8 cellular contexts compared by ENCODE assay signal in the genomic region with DNA sequence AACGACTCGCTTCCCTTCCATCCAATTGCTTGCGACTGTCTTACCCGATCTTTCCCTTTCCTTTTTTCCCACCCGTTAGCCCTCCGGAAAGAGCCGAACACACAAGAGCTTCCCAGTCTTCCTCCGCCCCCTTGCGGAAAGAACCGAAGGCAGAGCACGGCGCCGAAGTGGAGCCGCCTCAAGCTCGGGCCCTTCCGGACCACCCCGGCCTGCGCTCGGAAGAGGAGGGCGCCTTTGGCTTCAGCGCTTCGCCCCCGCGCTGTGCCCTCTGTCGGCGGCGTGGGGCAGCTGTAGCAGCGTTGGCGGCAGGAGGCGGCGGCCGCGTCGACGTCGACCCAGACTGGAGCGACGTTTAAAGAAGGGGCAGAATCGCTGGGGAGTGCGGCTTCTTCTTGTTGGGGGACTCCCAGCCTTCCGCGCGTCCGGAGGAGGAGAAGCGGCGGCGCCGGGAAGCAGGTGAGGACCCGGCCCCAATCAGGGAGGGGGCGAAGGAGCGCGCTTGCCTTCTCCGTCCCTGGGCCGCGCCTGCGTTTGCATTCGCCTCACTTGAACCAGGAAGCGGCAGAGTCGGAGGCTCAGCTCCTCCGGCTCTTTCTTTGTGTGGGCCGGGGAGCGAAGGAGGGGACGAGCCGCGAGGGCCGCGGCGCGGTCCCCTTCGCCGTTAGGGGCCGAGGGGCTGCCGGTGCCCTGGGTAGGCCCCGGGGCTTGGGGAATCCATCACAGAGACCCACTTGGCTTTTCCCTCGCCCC. TPM values are rescaled to one million over a fixed set of nuclear protein-coding genes. Genes with fewer than 3 reads are reported as not detected.
DNase-seq lines count a peak whose midpoint lies in the region; ATAC-seq, FAIRE-seq and TF ChIP-seq lines count a peak whose summit lies in the region.

A gene with protein sequence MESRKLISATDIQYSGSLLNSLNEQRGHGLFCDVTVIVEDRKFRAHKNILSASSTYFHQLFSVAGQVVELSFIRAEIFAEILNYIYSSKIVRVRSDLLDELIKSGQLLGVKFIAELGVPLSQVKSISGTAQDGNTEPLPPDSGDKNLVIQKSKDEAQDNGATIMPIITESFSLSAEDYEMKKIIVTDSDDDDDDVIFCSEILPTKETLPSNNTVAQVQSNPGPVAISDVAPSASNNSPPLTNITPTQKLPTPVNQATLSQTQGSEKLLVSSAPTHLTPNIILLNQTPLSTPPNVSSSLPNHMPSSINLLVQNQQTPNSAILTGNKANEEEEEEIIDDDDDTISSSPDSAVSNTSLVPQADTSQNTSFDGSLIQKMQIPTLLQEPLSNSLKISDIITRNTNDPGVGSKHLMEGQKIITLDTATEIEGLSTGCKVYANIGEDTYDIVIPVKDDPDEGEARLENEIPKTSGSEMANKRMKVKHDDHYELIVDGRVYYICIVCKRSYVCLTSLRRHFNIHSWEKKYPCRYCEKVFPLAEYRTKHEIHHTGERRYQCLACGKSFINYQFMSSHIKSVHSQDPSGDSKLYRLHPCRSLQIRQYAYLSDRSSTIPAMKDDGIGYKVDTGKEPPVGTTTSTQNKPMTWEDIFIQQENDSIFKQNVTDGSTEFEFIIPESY (plus strand): TSS at position 291 of the 750 bp plus-strand sequence. CDS start 2,604 bp downstream, outside the sequence.

- H3K27me3 Mint-ChIP-seq in H9 (ENCODE audit: low read depth): peaks cover 18% of the 10 kb centered on the region
- H3K27me3 Mint-ChIP-seq in nephron progenitor cell (ENCODE audit: low read depth, poor library complexity): peaks cover 38% of the 10 kb centered on the region
- H3K27me3 Mint-ChIP-seq in stimulated activated naive CD8-positive, alpha-beta T cell treated with anti-CD3 and anti-CD28 coated beads, Interleukin-15, amount 100 ng/mL, for 72 hours: no peaks in the 10 kb centered on the region

- H2AFZ ChIP-seq in H9 (ENCODE audit: low read length): no peak within 1 kb of the TSS

- peak; percentile 93 for DNase-seq in H9
- DNase-seq in M059J (ENCODE audit: low read depth): peak; percentile 98
- peak; percentile 74 for DNase-seq in SHP77 treated with DMSO at 0.1 percent for 48 hours (lab: John Stamatoyannopoulos, UW)
- DNase-seq in activated effector memory CD4-positive, alpha-beta T cell treated with anti-CD3 and anti-CD28 coated beads, Interleukin-2, amount 50 U/mL, for 16 hours: peak; percentile 93
- peak; percentile 93 for DNase-seq in fibroblast of the aortic adventitia (ENCODE audit: low read depth)
- DNase-seq in nephron progenitor cell: peak; percentile 88
- DNase-seq in stimulated activated naive CD8-positive, alpha-beta T cell treated with anti-CD3 and anti-CD28 coated beads, Interleukin-15, amount 100 ng/mL, for 72 hours: peak; percentile 82 to 90

- no peak within 1 kb of the TSS for H2AK5ac ChIP-seq in H9 (ENCODE audit: insufficient read length, low read length)

- H3K14ac ChIP-seq in H9 (ENCODE audit: insufficient read depth, low read length): peak within 1 kb of the TSS; percentile 49

- peaks cover 45 to 68% of the 10 kb centered on the region in 2 experiments for H3K9me3 Mint-ChIP-seq in H9
- peaks cover 36% of the 10 kb centered on the region for H3K9me3 Mint-ChIP-seq in nephron progenitor cell
- H3K9me3 Mint-ChIP-seq in stimulated activated naive CD8-positive, alpha-beta T cell treated with anti-CD3 and anti-CD28 coated beads, Interleukin-15, amount 100 ng/mL, for 72 hours: no peaks in the 10 kb centered on the region

- H3K4me3 ChIP-seq in fibroblast of the aortic adventitia (ENCODE audit: low read depth, low read length): peak within 1 kb of the TSS; percentile 73

- H3K27me3 ChIP-seq in H9 (ENCODE audit: insufficient read depth, low read length): no peaks in the 10 kb centered on the region

- H3K27ac Mint-ChIP-seq in H9: peak within 1 kb of the TSS; percentile 89 to 96 (median 90)
- H3K27ac Mint-ChIP-seq in nephron progenitor cell: peak within 1 kb of the TSS; percentile 99
- H3K27ac Mint-ChIP-seq in stimulated activated naive CD8-positive, alpha-beta T cell treated with anti-CD3 and anti-CD28 coated beads, Interleukin-15, amount 100 ng/mL, for 72 hours: peak within 1 kb of the TSS; percentile 96 to 98

- H3K4me1 ChIP-seq in H9 (ENCODE audit: insufficient read depth, low read length): no peaks in the 10 kb centered on the region

- WGBS in H9 (ENCODE audit: extremely low coverage, insufficient read length, low lambda C conversion rate): no CpG with 5 or more reads among the region's 75 CpGs

- H3K9me3 ChIP-seq in H9 (ENCODE audit: control insufficient read depth, low read depth, low read length): peaks cover 11% of the 10 kb centered on the region

- peak; percentile 99 for ATAC-seq in stimulated activated naive CD8-positive, alpha-beta T cell treated with anti-CD3 and anti-CD28 coated beads, Interleukin-15, amount 100 ng/mL, for 72 hours

- no peaks in the 10 kb centered on the region for H3K79me1 ChIP-seq in H9 (ENCODE audit: insufficient read depth, low read depth, low read length, poor library complexity, severe bottlenecking)

- FAIRE-seq in G401.6 (lab: Jason Lieb, UNC): peak; percentile 99

- H2BK120ac ChIP-seq in H9 (ENCODE audit: low read depth, low read length, poor library complexity, severe bottlenecking): no peak within 1 kb of the TSS

- H2BK12ac ChIP-seq in H9 (ENCODE audit: insufficient read length, low read depth, low read length): no peak within 1 kb of the TSS

- H3K4me3 Mint-ChIP-seq in H9: peak within 1 kb of the TSS; percentile 88 to 97
- peak within 1 kb of the TSS; percentile 96 for H3K4me3 Mint-ChIP-seq in nephron progenitor cell
- H3K4me3 Mint-ChIP-seq in stimulated activated naive CD8-positive, alpha-beta T cell treated with anti-CD3 and anti-CD28 coated beads, Interleukin-15, amount 100 ng/mL, for 72 hours: peak within 1 kb of the TSS; percentile 93 to 100

- peak within 1 kb of the TSS; percentile 85 for H3K4me2 ChIP-seq in H9 (ENCODE audit: insufficient read depth, insufficient read length, low read length)

- H3K4ac ChIP-seq in H9 (ENCODE audit: low read depth, low read length): no peak within 1 kb of the TSS

- peaks cover 4% of the 10 kb centered on the region in 2 experiments; a peak in 2 of 4 replicates for H3K4me1 Mint-ChIP-seq in H9
- H3K4me1 Mint-ChIP-seq in nephron progenitor cell: peaks cover 12% of the 10 kb centered on the region
- peaks cover 6% of the 10 kb centered on the region for H3K4me1 Mint-ChIP-seq in stimulated activated naive CD8-positive, alpha-beta T cell treated with anti-CD3 and anti-CD28 coated beads, Interleukin-15, amount 100 ng/mL, for 72 hours

- TF ChIP-seq CTCF in H9 (conservative IDR thresholded peaks at IDR 0.05) (peak; percentile 65), fibroblast of the aortic adventitia (IDR thresholded peaks at IDR 0.05; ENCODE audit: insufficient read depth, low read length) (peak; percentile 53), nephron progenitor cell (IDR thresholded peaks at IDR 0.05) (peak; percentile 54)

- peak within 1 kb of the TSS; percentile 85 for H3K9ac ChIP-seq in H9 (ENCODE audit: extremely low read depth, insufficient read length, low read length)

- no peak within 1 kb of the TSS for H3K23ac ChIP-seq in H9 (ENCODE audit: insufficient read length, low read depth, low read length)

- no peak within 1 kb of the TSS for H2BK15ac ChIP-seq in H9 (ENCODE audit: low read depth, low read length)

- H3K79me2 ChIP-seq in H9 (ENCODE audit: insufficient read depth, low read length): no peaks in the 10 kb centered on the region

- H3K36me3 Mint-ChIP-seq in H9 (ENCODE audit: insufficient read depth in 1 of 3, low read depth in 3 of 3) (peaks cover 13 to 30% (median 30%) of the 10 kb centered on the region in 3 experiments; a peak in 6 of 7 replicates), nephron progenitor cell (ENCODE audit: low read depth) (peaks cover 22% of the 10 kb centered on the region)

- no peaks in the 10 kb centered on the region for H4K20me1 ChIP-seq in H9 (ENCODE audit: control insufficient read depth, insufficient read depth, insufficient read length)

- no peak within 1 kb of the TSS for H4K8ac ChIP-seq in H9 (replicated peaks; ENCODE audit: insufficient read length, low read depth, low read length)

- no peak within 1 kb of the TSS for H3K56ac ChIP-seq in H9 (ENCODE audit: insufficient read length, low read depth, low read length)

- H3K18ac ChIP-seq in H9 (ENCODE audit: insufficient read length, low read depth, low read length): peak within 1 kb of the TSS; percentile 60

- no peak within 1 kb of the TSS for H2BK5ac ChIP-seq in H9 (ENCODE audit: insufficient read length, low read length)

- H3K27ac ChIP-seq in H9 (ENCODE audit: insufficient read length, low read depth, low read length): no peak within 1 kb of the TSS

- no peak within 1 kb of the TSS for H2BK20ac ChIP-seq in H9 (ENCODE audit: low read depth, low read length, poor library complexity, severe bottlenecking)

- H4K91ac ChIP-seq in H9 (ENCODE audit: insufficient read length, low read depth, low read length): no peak within 1 kb of the TSS

- peaks cover 8% of the 10 kb centered on the region for H3K23me2 ChIP-seq in H9 (ENCODE audit: insufficient read length, low read depth, low read length, poor library complexity, severe bottlenecking)

- no peak within 1 kb of the TSS for H3T11ph ChIP-seq in H9 (ENCODE audit: low read length)

- no peak within 1 kb of the TSS for H4K5ac ChIP-seq in H9 (ENCODE audit: insufficient read length, low read depth, low read length)

RNA-seq across cellular contexts. Expression of the gene that starts here (rescaled TPM):
- total RNA-seq in H9 (2021) (18.1 and 18.7 TPM in 2 replicates), fibroblast of the aortic adventitia (ENCODE audit: low replicate concordance) (16.6 and 18.3 TPM in 2 replicates)
- total RNA-seq in M059J (2014; rRNA removed; shearing (Covaris generic)): 37.6 and 43.5 TPM in 2 replicates
